ENCODE assay signal across 1 cellular context in genomic region chr11:44535201-44535980, GRCh38.
TF ChIP-seq lines count a peak whose summit lies in the region.

No MANE protein-coding gene starts in this region.

TF ChIP-seq in K562, 482 proteins besides CTCF, POLR2A, EP300 and RAD21 (continued from another document):
- no peak for TF ChIP-seq VEZF1 (CRISPR knock-in tag; IDR thresholded peaks at IDR 0.05)
- 0 out of 2 replicates have a peak, but pooled peaks have one; percentile 35 for TF ChIP-seq HDAC2 (IDR thresholded peaks at IDR 0.05)
- TF ChIP-seq ZNF699 (CRISPR knock-in tag; IDR thresholded peaks at IDR 0.05; ENCODE audit: insufficient replicate concordance): no peak
- TF ChIP-seq RBM25 (IDR thresholded peaks at IDR 0.05; ENCODE audit: low read depth, low read length, severe bottlenecking): peak; percentile 79
- peak; percentile 56 for TF ChIP-seq CHD4 (IDR thresholded peaks at IDR 0.05; ENCODE audit: insufficient read depth, insufficient replicate concordance, low read depth, low read length, poor library complexity, severe bottlenecking)
- TF ChIP-seq KDM1A (IDR thresholded peaks at IDR 0.05): peak; percentile 50 to 77; a peak in 3 of 4 replicates
- peak; percentile 89 for TF ChIP-seq BCOR (IDR thresholded peaks at IDR 0.05)
